ENCODE assay signal across 10 cellular contexts in the genomic region with DNA sequence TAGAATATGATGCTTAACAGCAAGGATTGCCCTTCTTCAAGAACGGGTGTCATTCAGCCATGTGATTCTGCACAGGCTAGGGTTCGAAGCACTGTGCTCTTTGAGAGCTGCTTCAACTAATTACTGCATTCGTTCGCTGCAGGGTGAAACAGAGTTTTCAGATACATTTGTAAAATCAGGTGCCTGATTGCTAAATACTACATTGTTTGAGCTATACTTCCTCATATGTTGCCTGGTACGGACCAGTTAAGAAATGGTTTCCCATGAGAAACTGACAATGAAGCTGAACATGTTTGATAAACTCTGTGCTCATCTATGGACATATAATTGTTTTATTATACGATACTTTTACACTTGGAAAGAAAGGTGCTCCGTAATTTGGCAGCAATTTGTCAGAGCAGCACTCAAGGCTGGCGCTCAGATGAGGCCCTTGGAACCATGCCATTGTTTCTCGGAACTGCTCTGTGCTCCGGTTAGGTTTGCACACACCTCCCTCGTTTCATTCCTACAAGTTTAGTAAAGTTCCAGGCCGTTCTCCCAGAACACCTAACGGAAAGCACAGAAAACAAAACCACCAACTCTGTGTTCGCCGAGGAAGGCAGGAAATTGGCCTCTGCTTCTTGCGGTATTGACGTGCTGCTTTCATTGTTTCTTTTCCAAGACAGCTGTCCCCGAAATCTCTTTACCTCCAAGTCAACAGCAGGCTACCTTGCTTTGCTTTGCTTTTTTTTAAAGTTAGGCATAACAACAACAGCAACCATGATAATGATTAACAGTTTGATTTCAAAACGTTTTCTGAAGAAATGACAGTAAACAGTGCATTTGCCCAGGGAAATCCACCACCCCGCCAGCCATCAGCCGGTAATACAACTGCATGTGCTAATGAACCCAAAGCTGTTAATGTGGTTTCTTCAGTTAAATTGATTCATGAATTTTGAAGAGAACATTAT.
DNase-seq lines count a peak whose midpoint lies in the region; ATAC-seq lines count a peak whose summit lies in the region.
"Had no signal": no experiment of that assay in that cellular context is flagged by ENCODE, and none has a peak within 500 bp of the region (broad histone marks: within the 10 kb centered on the region; RNA-seq: fewer than 3 reads in every experiment).

No MANE protein-coding gene starts in this region.

- peaks cover 26% of the 10 kb centered on the region for H3K9me3 Mint-ChIP-seq in dendritic cell treated with granulocyte-macrophage colony-stimulating factor and Interleukin-4, amounts not matched to agents 40 ng/mL and 50 ng/mL, for 4 days
- H3K9me3 Mint-ChIP-seq in naive thymus-derived CD8-positive, alpha-beta T cell: peaks cover 8 to 45% (median 20%) of the 10 kb centered on the region in 9 donors

- in situ Hi-C loops in HAP-1 (cut with MboI; ENCODE audit: low sequenced_read_pairs): no loop called here

- H3K4me1 ChIP-seq in HAP-1: no peaks in the 10 kb centered on the region

- ATAC-seq in HG03354 (IDR thresholded peaks at IDR 0.05; ENCODE audit: poor library complexity, severe bottlenecking, unreplicated experiment): peak; percentile 77
- no peak for ATAC-seq in naive thymus-derived CD8-positive, alpha-beta T cell
- no peak for ATAC-seq in T-helper 17 cell
- ATAC-seq in HG02588 (IDR thresholded peaks at IDR 0.05; ENCODE audit: unreplicated experiment): no peak

- H3K27me3 ChIP-seq in HAP-1 (ENCODE audit: low read depth): no peaks in the 10 kb centered on the region

- peaks cover 14% of the 10 kb centered on the region for H3K36me3 Mint-ChIP-seq in dendritic cell treated with granulocyte-macrophage colony-stimulating factor and Interleukin-4, amounts not matched to agents 40 ng/mL and 50 ng/mL, for 4 days (ENCODE audit: low read depth)
- peaks cover 20 to 56% (median 53%) of the 10 kb centered on the region in 3 donors for H3K36me3 Mint-ChIP-seq in naive thymus-derived CD8-positive, alpha-beta T cell
- peaks cover 6% of the 10 kb centered on the region for H3K36me3 Mint-ChIP-seq in T-helper 17 cell (ENCODE audit: low read depth)

- POLR2A ChIA-PET in naive thymus-derived CD8-positive, alpha-beta T cell (lab: Charles Lee): no interaction called here

- DNase-seq in AML-193 (lab: John Stamatoyannopoulos, UW) (peak; percentile 55 to 69), HAP-1 (ENCODE audit: low spot score in 2 of 2) (no peak), NCI-H1930 (lab: John Stamatoyannopoulos, UW) (no peak), T-helper 17 cell (no peak)
- no peak for DNase-seq in naive thymus-derived CD8-positive, alpha-beta T cell
- DNase-seq: EL, NCI-H446 treated with DMSO at 0.1 percent for 48 hours had no signal

- no peaks in the 10 kb centered on the region for H3K36me3 ChIP-seq in HAP-1 (replicated peaks)

- intact Hi-C loops in dendritic cell treated with granulocyte-macrophage colony-stimulating factor and Interleukin-4, amounts not matched to agents 40 ng/mL and 50 ng/mL, for 4 days (cut with micrococcal nuclease): no loop called here

- H3K27ac Mint-ChIP-seq in dendritic cell treated with granulocyte-macrophage colony-stimulating factor and Interleukin-4, amounts not matched to agents 40 ng/mL and 50 ng/mL, for 4 days: no peak overlapping the region
- H3K27ac Mint-ChIP-seq in naive thymus-derived CD8-positive, alpha-beta T cell: peak overlapping the region in 6 of 10 donors; percentile 29 to 90 (median 70)
- H3K27ac Mint-ChIP-seq in T-helper 17 cell: no peak overlapping the region

- H3K4me3 Mint-ChIP-seq in dendritic cell treated with granulocyte-macrophage colony-stimulating factor and Interleukin-4, amounts not matched to agents 40 ng/mL and 50 ng/mL, for 4 days: peak overlapping the region; percentile 48
- H3K4me3 Mint-ChIP-seq in naive thymus-derived CD8-positive, alpha-beta T cell: peak overlapping the region; percentile 56 to 83 (median 65)
- no peak overlapping the region for H3K4me3 Mint-ChIP-seq in T-helper 17 cell

- no peaks in the 10 kb centered on the region for H3K9me3 ChIP-seq in HAP-1
- H3K9me3 ChIP-seq in T-helper 17 cell (ENCODE audit: control insufficient read depth, low read length, poor library complexity, severe bottlenecking): peaks cover 3% of the 10 kb centered on the region

- no peak overlapping the region for H3K4me3 ChIP-seq in HAP-1

- peaks cover 2% of the 10 kb centered on the region for H3K27me3 Mint-ChIP-seq in dendritic cell treated with granulocyte-macrophage colony-stimulating factor and Interleukin-4, amounts not matched to agents 40 ng/mL and 50 ng/mL, for 4 days
- H3K27me3 Mint-ChIP-seq in naive thymus-derived CD8-positive, alpha-beta T cell: no peaks in the 10 kb centered on the region
- no peaks in the 10 kb centered on the region for H3K27me3 Mint-ChIP-seq in T-helper 17 cell

- H3K4me1 Mint-ChIP-seq in dendritic cell treated with granulocyte-macrophage colony-stimulating factor and Interleukin-4, amounts not matched to agents 40 ng/mL and 50 ng/mL, for 4 days (ENCODE audit: low read depth): peaks cover 5% of the 10 kb centered on the region
- peaks cover 5 to 19% (median 15%) of the 10 kb centered on the region in 4 donors for H3K4me1 Mint-ChIP-seq in naive thymus-derived CD8-positive, alpha-beta T cell
- no peaks in the 10 kb centered on the region for H3K4me1 Mint-ChIP-seq in T-helper 17 cell

Comparison
In these comparisons a context has a peak if more than half of its experiments do, and no peak if none do; other contexts are left out.
1. DNase-seq: peak in AML-193 (2 of 2); none in naive thymus-derived CD8-positive, alpha-beta T cell (0 of 10), HAP-1 (0 of 2), NCI-H1930 (0 of 2) and T-helper 17 cell (0 of 3).
2. H3K27ac Mint-ChIP-seq: peak in naive thymus-derived CD8-positive, alpha-beta T cell (6 of 10); none in dendritic cell treated with granulocyte-macrophage colony-stimulating factor and Interleukin-4, amounts not matched to agents 40 ng/mL and 50 ng/mL, for 4 days (single experiment) and T-helper 17 cell (single experiment).